1 cellular context compared by ENCODE assay signal in genomic region chr1:54464477-54465146, GRCh38.
A peak's percentile ranks its signal among the peaks of the same experiment; 100 is the strongest.
TF ChIP-seq lines count a peak whose summit lies in the region.

No MANE protein-coding gene starts in this region.

TF ChIP-seq in K562, 482 proteins besides CTCF, POLR2A, EP300 and RAD21 (continued from another document and continues in another):
- no peak for TF ChIP-seq ILK (tag; IDR thresholded peaks at IDR 0.05; ENCODE audit: borderline replicate concordance, low read depth)
- no peak for TF ChIP-seq POLR2H (tag; IDR thresholded peaks at IDR 0.05; ENCODE audit: low read depth)
- no peak for TF ChIP-seq FOXJ2 (tag; IDR thresholded peaks at IDR 0.05)
- TF ChIP-seq ZNF133 (CRISPR knock-in tag; IDR thresholded peaks at IDR 0.05) = no peak
- TF ChIP-seq ZNF77 (CRISPR knock-in tag; IDR thresholded peaks at IDR 0.05) = no peak
- TF ChIP-seq C11orf30 (IDR thresholded peaks at IDR 0.05; ENCODE audit: low read depth) = no peak
- TF ChIP-seq HOXB6 (CRISPR knock-in tag; IDR thresholded peaks at IDR 0.05; ENCODE audit: borderline replicate concordance) = no peak
- peak; percentile 74 for TF ChIP-seq PBX2 (CRISPR knock-in tag; IDR thresholded peaks at IDR 0.05; ENCODE audit: low read depth)
- TF ChIP-seq PBX2 (tag; conservative IDR thresholded peaks at IDR 0.05; ENCODE audit: low read depth) = peak; percentile 96
- no peak for TF ChIP-seq SMAD2 (IDR thresholded peaks at IDR 0.05; ENCODE audit: low read depth, low read length)
- peak; percentile 53 for TF ChIP-seq TAF1 (IDR thresholded peaks at IDR 0.05; ENCODE audit: control insufficient read depth, extremely low read depth, insufficient read depth, low read length, severe bottlenecking)
- TF ChIP-seq RAD51 (IDR thresholded peaks at IDR 0.05; ENCODE audit: borderline replicate concordance, low read depth) = no peak; the same call in 1 of the 2 replicates
- TF ChIP-seq SLC30A9 (CRISPR knock-in tag; IDR thresholded peaks at IDR 0.05) = no peak
- TF ChIP-seq RERE (CRISPR knock-in tag; IDR thresholded peaks at IDR 0.05; ENCODE audit: borderline replicate concordance) = no peak
- no peak for TF ChIP-seq SFPQ (IDR thresholded peaks at IDR 0.05; ENCODE audit: low read depth, low read length)
- TF ChIP-seq XRCC4 (IDR thresholded peaks at IDR 0.05; ENCODE audit: extremely low read depth, insufficient read depth, insufficient read length) = no peak
- peak; percentile 61 to 85 for TF ChIP-seq MNT (conservative IDR thresholded peaks at IDR 0.05)
- TF ChIP-seq MGA (IDR thresholded peaks at IDR 0.05) = peak; percentile 60
- TF ChIP-seq ZNF583 (CRISPR knock-in tag; IDR thresholded peaks at IDR 0.05) = 0 out of 2 replicates have a peak, but pooled peaks have one; percentile 44
- peak; percentile 80; the same call in 1 of the 2 replicates for TF ChIP-seq SMARCC2 (IDR thresholded peaks at IDR 0.05; ENCODE audit: low read depth)
- no peak for TF ChIP-seq PPARD (CRISPR knock-in tag; IDR thresholded peaks at IDR 0.05)
- peak; percentile 93 for TF ChIP-seq MYNN (IDR thresholded peaks at IDR 0.05)
- no peak for TF ChIP-seq MYNN (CRISPR knock-in tag; IDR thresholded peaks at IDR 0.05)
- TF ChIP-seq HMGXB4 (CRISPR knock-in tag; IDR thresholded peaks at IDR 0.05) = no peak
- TF ChIP-seq ATF1 (CRISPR knock-in tag; IDR thresholded peaks at IDR 0.05) = no peak
- TF ChIP-seq ATF1 (tag; IDR thresholded peaks at IDR 0.05) = peak; percentile 54; the same call in 1 of the 2 replicates
- peak; percentile 99 for TF ChIP-seq BHLHE40 (IDR thresholded peaks at IDR 0.05; ENCODE audit: low read length)
- no peak; the same call in 1 of the 2 replicates for TF ChIP-seq ZNF165 (CRISPR knock-in tag; IDR thresholded peaks at IDR 0.05; ENCODE audit: borderline replicate concordance)
